29 cellular contexts compared by ENCODE assay signal in the genomic region with DNA sequence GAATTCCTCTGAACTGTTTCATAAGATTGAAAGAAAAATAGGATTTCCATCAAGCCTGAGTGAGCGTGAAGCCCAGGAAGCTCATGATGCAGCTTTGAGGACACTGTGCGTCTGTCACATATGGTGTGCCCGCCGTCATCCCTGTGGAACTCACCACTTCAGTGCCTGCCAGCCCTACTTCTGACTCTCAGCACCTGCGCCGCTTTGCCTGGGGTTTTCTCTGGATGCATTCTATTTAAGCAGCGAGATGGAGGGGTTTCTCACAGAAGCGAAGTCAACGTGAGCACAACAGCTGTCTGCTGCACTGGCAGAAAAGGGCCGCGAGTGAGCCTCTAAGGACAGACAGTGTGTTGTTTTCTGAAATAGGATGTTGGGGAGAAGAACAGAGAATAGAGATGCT. TPM values are rescaled to one million over a fixed set of nuclear protein-coding genes. Genes with fewer than 3 reads are reported as not detected.
"Had no signal": no experiment of that assay in that cellular context is flagged by ENCODE, and none has a peak within 500 bp of the region (broad histone marks: within the 10 kb centered on the region; RNA-seq: fewer than 3 reads in every experiment).

No MANE protein-coding gene starts in this region.

- ATAC-seq: left lung; mucosa of descending colon; stimulated activated naive CD8-positive, alpha-beta T cell treated with anti-CD3 and anti-CD28 coated beads, Interleukin-15, Interleukin-2, amounts not matched to agents 100 U/mL and 50 U/mL, for 24 hours had no signal

- H3K27ac ChIP-seq: epithelial cell of prostate, esophagus squamous epithelium, left lung, ovary, thyroid gland, upper lobe of left lung, vagina, VCaP had no signal

- DNase-seq: activated CD4-positive, alpha-beta T cell treated with anti-CD3 and anti-CD28 coated beads for 4 hours; activated CD4-positive, alpha-beta T cell treated with anti-CD3 and anti-CD28 coated beads, Interleukin-2, amount 50 U/mL, for 4 hours; activated gamma-delta T cell; activated naive CD4-positive, alpha-beta T cell treated with anti-CD3 and anti-CD28 coated beads, Interleukin-2, amount 10 ng/mL, durations not matched to agents 7 days and 5 days; activated naive CD8-positive, alpha-beta T cell treated with anti-CD3 and anti-CD28 coated beads, Interleukin-2, amount 10 ng/mL, durations not matched to agents 7 days and 5 days; activated T-cell treated with anti-CD3 and anti-CD28 coated beads, Interleukin-2, amount 50 U/mL, for 24 hours; dermis blood vessel endothelial cell; effector CD8-positive, alpha-beta T cell; esophagus squamous epithelium; foreskin melanocyte; kidney glomerular epithelial cell; left lung; mucosa of descending colon; ovary; stimulated activated CD4-positive, alpha-beta T cell treated with anti-CD3 and anti-CD28 coated beads, Interleukin-2, amount 100 ng/mL, for 48 hours; stimulated activated naive CD8-positive, alpha-beta T cell treated with anti-CD3 and anti-CD28 coated beads, Interleukin-15, Interleukin-2, amounts not matched to agents 100 U/mL and 50 U/mL, for 24 hours; T-helper 9 cell; thyroid gland; upper lobe of left lung had no signal

RNA-seq across cellular contexts. Expression of gene OTOP1, which starts 27.4 kb away (rescaled TPM):
- total RNA-seq: activated naive CD8-positive, alpha-beta T cell treated with anti-CD3 and anti-CD28 coated beads, Interleukin-2, amount 10 ng/mL, durations not matched to agents 7 days and 5 days; astrocyte; dermis blood vessel endothelial cell; left lung; lung; mesenteric fat pad; mucosa of descending colon; ovary; progenitor cell of endocrine pancreas; renal cortical epithelial cell; right lobe of liver; skeletal muscle tissue; thyroid gland; upper lobe of left lung; vagina had no signal
